ENCODE assay signal across 9 cellular contexts in genomic region chr7:118311121-118311803, GRCh38.
A peak's percentile ranks its signal among the peaks of the same experiment; 100 is the strongest.
DNase-seq lines count a peak whose midpoint lies in the region; ATAC-seq and TF ChIP-seq lines count a peak whose summit lies in the region.
"Had no signal": no experiment of that assay in that cellular context is flagged by ENCODE, and none has a peak within 500 bp of the region (broad histone marks: within the 10 kb centered on the region; RNA-seq: fewer than 3 reads in every experiment).

No MANE protein-coding gene starts in this region.

- H3K27me3 Mint-ChIP-seq in stimulated activated memory B cell treated with anti-CD40 and anti-IgM and Interleukin-4, amounts not matched to agents 10 μg/mL and 1 μg/mL and 100 μg/mL, for 72 hours = no peaks in the 10 kb centered on the region

- no peaks in the 10 kb centered on the region for H3K36me3 ChIP-seq in KMS-11 (ENCODE audit: insufficient read depth)
- H3K36me3 ChIP-seq in esophagus squamous epithelium = no peaks in the 10 kb centered on the region

- no peaks in the 10 kb centered on the region for H3K36me3 Mint-ChIP-seq in stimulated activated memory B cell treated with anti-CD40 and anti-IgM and Interleukin-4, amounts not matched to agents 10 μg/mL and 1 μg/mL and 100 μg/mL, for 72 hours

- H3K4me2 ChIP-seq in KMS-11 = peak overlapping the region; percentile 19

- H3K4me1 ChIP-seq in KMS-11 (ENCODE audit: low read depth, poor library complexity, severe bottlenecking) (peaks cover 31% of the 10 kb centered on the region), right cardiac atrium (ENCODE audit: control insufficient read depth, insufficient read depth, low read length) (no peaks in the 10 kb centered on the region), esophagus squamous epithelium (no peaks in the 10 kb centered on the region)

- DNase-seq in fibroblast of the aortic adventitia (ENCODE audit: low read depth) (peak; percentile 53), retina (no peak), right cardiac atrium (no peak), esophagus squamous epithelium (lab: John Stamatoyannopoulos, UW) (no peak)
- DNase-seq: islet precursor cell had no signal

- no peak overlapping the region for H2AFZ ChIP-seq in KMS-11 (ENCODE audit: low read depth)

- H4K20me1 ChIP-seq in KMS-11 (ENCODE audit: insufficient read depth) = no peaks in the 10 kb centered on the region

- no peaks in the 10 kb centered on the region for H3K4me1 Mint-ChIP-seq in stimulated activated memory B cell treated with anti-CD40 and anti-IgM and Interleukin-4, amounts not matched to agents 10 μg/mL and 1 μg/mL and 100 μg/mL, for 72 hours

- H3K9me3 ChIP-seq in right cardiac atrium (ENCODE audit: control insufficient read depth, low read length) (no peaks in the 10 kb centered on the region), esophagus squamous epithelium (no peaks in the 10 kb centered on the region)

- no peak for TF ChIP-seq POLR2A in esophagus squamous epithelium (IDR thresholded peaks at IDR 0.05)

- no peak overlapping the region for H3K9ac ChIP-seq in KMS-11

- TF ChIP-seq CTCF in KMS-11 (conservative IDR thresholded peaks at IDR 0.05; ENCODE audit: low read depth, low read length) (no peak), fibroblast of the aortic adventitia (IDR thresholded peaks at IDR 0.05; ENCODE audit: insufficient read depth, low read length) (no peak), esophagus squamous epithelium (IDR thresholded peaks at IDR 0.05) (no peak)

- ATAC-seq in GM18907 (IDR thresholded peaks at IDR 0.05; ENCODE audit: unreplicated experiment) = peak; percentile 85
- peak; percentile 69 for ATAC-seq in HG02610 (IDR thresholded peaks at IDR 0.05; ENCODE audit: unreplicated experiment)
- ATAC-seq in stimulated activated memory B cell treated with anti-CD40 and anti-IgM and Interleukin-4, amounts not matched to agents 10 μg/mL and 1 μg/mL and 100 μg/mL, for 72 hours = no peak
- ATAC-seq in right cardiac atrium = no peak

- no peaks in the 10 kb centered on the region for H3K79me2 ChIP-seq in KMS-11 (ENCODE audit: insufficient read depth, low read depth)

- H3K27me3 ChIP-seq in KMS-11 (ENCODE audit: insufficient read depth, low read depth) = no peaks in the 10 kb centered on the region
- no peaks in the 10 kb centered on the region for H3K27me3 ChIP-seq in right cardiac atrium (ENCODE audit: control insufficient read depth, insufficient read depth)
- no peaks in the 10 kb centered on the region for H3K27me3 ChIP-seq in esophagus squamous epithelium

- H3K4me3 ChIP-seq in KMS-11 (IDR thresholded peaks at IDR 0.05; ENCODE audit: insufficient read depth, low read depth, low read length) (no peak overlapping the region), fibroblast of the aortic adventitia (ENCODE audit: low read depth, low read length) (no peak overlapping the region), right cardiac atrium (ENCODE audit: low read length) (no peak overlapping the region), esophagus squamous epithelium (no peak overlapping the region)

- H3K27ac Mint-ChIP-seq in stimulated activated memory B cell treated with anti-CD40 and anti-IgM and Interleukin-4, amounts not matched to agents 10 μg/mL and 1 μg/mL and 100 μg/mL, for 72 hours = no peak overlapping the region

- WGBS in right cardiac atrium = 32% methylated on average over 1 of the region's 1 CpG
- WGBS in esophagus squamous epithelium, 2 donors = 0% methylated on average over 1 of the region's 1 CpG

- H3K9me3 Mint-ChIP-seq in stimulated activated memory B cell treated with anti-CD40 and anti-IgM and Interleukin-4, amounts not matched to agents 10 μg/mL and 1 μg/mL and 100 μg/mL, for 72 hours = peaks cover 10% of the 10 kb centered on the region

- no peak overlapping the region for H3K4me3 Mint-ChIP-seq in stimulated activated memory B cell treated with anti-CD40 and anti-IgM and Interleukin-4, amounts not matched to agents 10 μg/mL and 1 μg/mL and 100 μg/mL, for 72 hours

- intact Hi-C loops in right cardiac atrium (cut with DNase I) = no loop called here
- intact Hi-C loops in esophagus squamous epithelium (cut with DNase I) = no loop called here

- H3K27ac ChIP-seq in KMS-11 (0 out of 2 replicates have a peak overlapping the region, but pooled peaks have one; percentile 0), right cardiac atrium (ENCODE audit: low read length) (no peak overlapping the region), esophagus squamous epithelium (no peak overlapping the region)

Comparison
In these comparisons a context has a peak if more than half of its experiments do, and no peak if none do; other contexts are left out.
1. ATAC-seq: peak in GM18907 (single experiment) and HG02610 (single experiment); none in stimulated activated memory B cell treated with anti-CD40 and anti-IgM and Interleukin-4, amounts not matched to agents 10 μg/mL and 1 μg/mL and 100 μg/mL, for 72 hours (single experiment) and right cardiac atrium (0 of 2).